ENCODE assay signal across 8 cellular contexts in the genomic region with DNA sequence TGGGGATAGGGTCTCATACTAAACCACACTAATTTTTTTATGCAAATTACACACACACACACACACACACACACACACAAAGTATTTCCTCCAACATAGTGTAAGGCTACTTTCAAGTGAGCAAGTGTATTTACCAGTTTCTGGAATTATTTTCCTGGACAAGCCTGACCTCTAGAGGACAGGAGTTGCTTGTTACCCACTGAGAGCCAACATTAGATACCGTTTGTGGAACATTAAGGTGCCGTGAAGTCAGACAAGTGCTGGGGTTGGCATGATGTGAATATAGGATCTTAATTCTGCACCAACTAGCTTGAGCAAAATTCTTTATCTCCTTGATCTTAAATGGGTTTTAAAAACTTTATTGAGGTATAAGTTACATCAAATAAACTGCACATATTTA. TPM values are rescaled to one million over a fixed set of nuclear protein-coding genes. Genes with fewer than 3 reads are reported as not detected.
A peak's percentile ranks its signal among the peaks of the same experiment; 100 is the strongest.
DNase-seq lines count a peak whose midpoint lies in the region; ATAC-seq and TF ChIP-seq lines count a peak whose summit lies in the region.

No MANE protein-coding gene starts in this region.

- 7% methylated on average over 2 of the region's 2 CpGs for WGBS in GM23248 (ENCODE audit: low coverage in 1 of 2, low lambda C conversion rate in 2 of 2, missing lambda C conversion rate in 2 of 2), 2 experiments

- H3K4me1 ChIP-seq in GM23248 (ENCODE audit: insufficient read depth): no peaks in the 10 kb centered on the region

- peak; percentile 53 for TF ChIP-seq CTCF in WI38 (IDR thresholded peaks at IDR 0.05; ENCODE audit: low read depth, low read length)

- ATAC-seq in HG03571 (IDR thresholded peaks at IDR 0.05; ENCODE audit: unreplicated experiment): no peak

- no peak overlapping the region for H2AFZ ChIP-seq in GM23248

- DNase-seq in G401 (ENCODE audit: low spot score) (peak; percentile 30), GM23248 (peak; percentile 76), NCI-H1417 (lab: John Stamatoyannopoulos, UW) (peak; percentile 64 to 94 (median 72)), iris pigment epithelial cell (ENCODE audit: low read depth) (peak; percentile 62), nucleus accumbens (lab: John Stamatoyannopoulos, UW) (no peak)
- DNase-seq in activated CD8-positive, alpha-beta memory T cell treated with anti-CD3 and anti-CD28 coated beads, Interleukin-2, amount 50 U/mL, for 4 hours: no peak

- no peaks in the 10 kb centered on the region for H3K79me2 ChIP-seq in GM23248 (ENCODE audit: insufficient read depth)

- H3K9me2 ChIP-seq in GM23248 (ENCODE audit: insufficient read depth): no peaks in the 10 kb centered on the region

- H3K27me3 ChIP-seq in GM23248 (replicated peaks; ENCODE audit: insufficient read depth): no peaks in the 10 kb centered on the region

- H4K20me1 ChIP-seq in GM23248 (ENCODE audit: insufficient read depth): no peaks in the 10 kb centered on the region

- no peaks in the 10 kb centered on the region for H3K9me3 ChIP-seq in GM23248 (ENCODE audit: low read depth)

- H3F3A ChIP-seq in GM23248 (ENCODE audit: insufficient read depth): no peaks in the 10 kb centered on the region

- no peaks in the 10 kb centered on the region for H3K36me3 ChIP-seq in GM23248 (ENCODE audit: low read depth)

- H3K4me3 ChIP-seq in GM23248 (no peak overlapping the region), WI38 (ENCODE audit: low read depth, low read length) (no peak overlapping the region)

- no peak overlapping the region for H3K27ac ChIP-seq in GM23248

- in situ Hi-C loops in G401 (cut with HindIII; ENCODE audit: low sequenced_read_pairs): no loop called here
- in situ Hi-C loops in GM23248 (cut with MboI): loop anchor here (5.0 to 25.0 kb wide), 6 partner anchors 87 to 836 kb away; partner anchors contain the start of genes KDSR and SERPINB13

- no peak overlapping the region for H3K4me2 ChIP-seq in GM23248 (ENCODE audit: unreplicated experiment)

- no peak overlapping the region for H3K9ac ChIP-seq in GM23248

RNA-seq across cellular contexts. Expression of gene SERPINB2, which starts 39.3 kb away (rescaled TPM):
- not detected in 2 replicates for total RNA-seq in G401 (2014; rRNA removed; shearing (Covaris generic))
- total RNA-seq in GM23248 (2014; rRNA removed; shearing (Covaris generic)): 6.1 and 13.0 TPM in 2 replicates
- polyA plus RNA-seq in GM23248 (2016; fragmentation: Nextera tagmentation; extraction: Ambion mirVana): 10.6 and 10.7 TPM in 2 replicates

RNA-seq across cellular contexts. Expression of gene SERPINB10, which starts 59.6 kb away (rescaled TPM):
- total RNA-seq in G401 (2014; rRNA removed; shearing (Covaris generic)): not detected in 2 replicates
- total RNA-seq in GM23248 (2014; rRNA removed; shearing (Covaris generic)): not detected in 2 replicates
- not detected in 2 replicates for polyA plus RNA-seq in GM23248 (2016; fragmentation: Nextera tagmentation; extraction: Ambion mirVana)

Comparison
In these comparisons a context has a peak if more than half of its experiments do, and no peak if none do; other contexts are left out.
1. DNase-seq: peak in G401 (single experiment), GM23248 (single experiment), NCI-H1417 (3 of 3) and iris pigment epithelial cell (single experiment); none in nucleus accumbens (0 of 56) and activated CD8-positive, alpha-beta memory T cell treated with anti-CD3 and anti-CD28 coated beads, Interleukin-2, amount 50 U/mL, for 4 hours (single experiment).